Comparison of ENCODE assay signal across 8 cellular contexts in genomic region chr6:30396833-30397479, GRCh38.
DNase-seq lines count a peak whose midpoint lies in the region; ATAC-seq and TF ChIP-seq lines count a peak whose summit lies in the region.

No MANE protein-coding gene starts in this region.

- no peaks in the 10 kb centered on the region for H3K9me3 ChIP-seq in NT2/D1 (ENCODE audit: insufficient read depth, low read length)

- no peak overlapping the region for H3K9ac ChIP-seq in NT2/D1 (ENCODE audit: insufficient read length, low read depth)

- H3K36me3 ChIP-seq in NT2/D1 (ENCODE audit: insufficient read depth, insufficient read length, low read length) = no peaks in the 10 kb centered on the region

- peak; percentile 82 for DNase-seq in GM10266 (ENCODE audit: extremely low spot score)
- peak; percentile 46 for DNase-seq in NT2/D1 (ENCODE audit: low read depth, low spot score)
- peak; percentile 58 for DNase-seq in activated CD8-positive, alpha-beta memory T cell treated with anti-CD3 and anti-CD28 coated beads, Interleukin-2, amount 50 U/mL, for 24 hours (ENCODE audit: extremely low read depth)
- peak; percentile 57 for DNase-seq in epidermal melanocyte (ENCODE audit: insufficient read length, low spot score)
- DNase-seq in middle frontal gyrus (ENCODE audit: extremely low spot score, low spot score) = peak; percentile 18
- DNase-seq in stimulated activated CD8-positive, alpha-beta memory T cell treated with anti-CD3 and anti-CD28 coated beads, Interleukin-4, amount 100 ng/mL, for 4 hours (ENCODE audit: low read depth in 2 of 2, low spot score in 1 of 2) = peak; percentile 71 to 78

- H3K4me3 ChIP-seq in NT2/D1 (ENCODE audit: insufficient read length, low read depth) = no peak overlapping the region

- TF ChIP-seq CTCF in GM10266 (IDR thresholded peaks at IDR 0.05; ENCODE audit: control insufficient read depth, insufficient read depth, low read depth, missing control alignments) = peak; percentile 89

- H3K27me3 ChIP-seq in NT2/D1 (ENCODE audit: insufficient read depth, insufficient read length) = peaks cover 5% of the 10 kb centered on the region

- H3K4me1 ChIP-seq in NT2/D1 (ENCODE audit: insufficient read depth, insufficient read length) = peaks cover 2% of the 10 kb centered on the region

- ATAC-seq in HG03342 (IDR thresholded peaks at IDR 0.05; ENCODE audit: unreplicated experiment) (peak; percentile 63), GM21390 (IDR thresholded peaks at IDR 0.05; ENCODE audit: unreplicated experiment) (no peak)

Comparison
In these comparisons a context has a peak if more than half of its experiments do, and no peak if none do; other contexts are left out.
1. DNase-seq: peak in every context shown above with its lines; median percentile 82 in GM10266; 74 in stimulated activated CD8-positive, alpha-beta memory T cell treated with anti-CD3 and anti-CD28 coated beads, Interleukin-4, amount 100 ng/mL, for 4 hours; 58 in activated CD8-positive, alpha-beta memory T cell treated with anti-CD3 and anti-CD28 coated beads, Interleukin-2, amount 50 U/mL, for 24 hours; 57 in epidermal melanocyte; 46 in NT2/D1; 18 in middle frontal gyrus.